24 cellular contexts compared by ENCODE assay signal in the genomic region with DNA sequence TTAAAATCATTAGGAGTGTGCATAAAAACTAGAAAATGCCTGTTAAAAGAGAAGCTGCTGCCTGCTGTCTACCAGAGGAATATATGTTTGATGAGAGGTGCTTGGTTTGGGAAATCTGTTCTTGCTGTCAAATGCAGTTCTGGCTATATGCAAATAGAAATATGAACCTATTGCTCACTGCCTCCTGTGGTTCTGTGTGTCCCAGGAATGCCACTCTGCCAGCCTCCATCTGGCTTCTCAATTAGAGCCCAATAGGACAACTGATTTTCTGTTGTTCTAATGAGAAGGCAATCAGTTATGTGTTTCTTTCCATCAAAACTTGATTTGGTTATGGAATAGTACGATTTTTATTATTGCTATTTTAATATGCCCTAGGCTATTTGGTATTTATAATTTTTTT.
DNase-seq lines count a peak whose midpoint lies in the region; ATAC-seq and TF ChIP-seq lines count a peak whose summit lies in the region.
"Had no signal": no experiment of that assay in that cellular context is flagged by ENCODE, and none has a peak within 500 bp of the region (broad histone marks: within the 10 kb centered on the region; RNA-seq: fewer than 3 reads in every experiment).

No MANE protein-coding gene starts in this region.

- no peak overlapping the region for H3K4me3 ChIP-seq in epithelial cell of esophagus (ENCODE audit: low read length)
- H3K4me3 ChIP-seq: ovary, transverse colon had no signal

- no peak for TF ChIP-seq CTCF in epithelial cell of esophagus (IDR thresholded peaks at IDR 0.05; ENCODE audit: insufficient read depth, low read depth, low read length, missing control alignments)

- ATAC-seq in GM18907 (IDR thresholded peaks at IDR 0.05; ENCODE audit: unreplicated experiment) = no peak
- ATAC-seq: HCT116; left lobe of liver; stimulated activated effector memory CD8-positive, alpha-beta T cell treated with anti-CD3 and anti-CD28 coated beads, Interleukin-12 subunit alpha, Interleukin-12 subunit beta, amount 100 ng/mL, for 72 hours had no signal

- peak in 2 of 3 experiments; percentile 17 to 24 for DNase-seq in NCI-H1417 (lab: John Stamatoyannopoulos, UW)
- no peak for DNase-seq in NCI-H1417 treated with DMSO at 0.1 percent for 48 hours (lab: John Stamatoyannopoulos, UW)
- DNase-seq in NCI-H146 treated with DMSO at 0.1 percent for 48 hours (lab: John Stamatoyannopoulos, UW; ENCODE audit: unreplicated experiment) = peak; percentile 42
- DNase-seq in NCI-H524 treated with DMSO at 0.1 percent for 48 hours (lab: John Stamatoyannopoulos, UW) = peak; percentile 55
- DNase-seq in epithelial cell of esophagus (ENCODE audit: low read depth) = peak; percentile 27
- DNase-seq in DMS53 (lab: John Stamatoyannopoulos, UW) = no peak
- no peak for DNase-seq in OCI-M1 (lab: John Stamatoyannopoulos, UW)
- DNase-seq: 8988T; activated CD4-positive, alpha-beta T cell treated with anti-CD3 and anti-CD28 coated beads for 4 hours; activated gamma-delta T cell treated with Interleukin-2 at 50 U/mL for 16 hours; activated T-cell treated with anti-CD3 and anti-CD28 coated beads, Interleukin-2, amount 50 U/mL, for 1 hour; COR-L47; DMS79; GF-D8; glutamatergic neuron; MM.1S; NCI-H1436 treated with DMSO at 0.1 percent for 48 hours; ovary; transverse colon; WERI-Rb-1 had no signal

Comparison
In these comparisons a context has a peak if more than half of its experiments do, and no peak if none do; other contexts are left out.
1. DNase-seq: peak in NCI-H1417 (2 of 3), NCI-H146 treated with DMSO at 0.1 percent for 48 hours (single experiment), NCI-H524 treated with DMSO at 0.1 percent for 48 hours (single experiment) and epithelial cell of esophagus (single experiment); none in NCI-H1417 treated with DMSO at 0.1 percent for 48 hours (single experiment), DMS53 (single experiment) and OCI-M1 (single experiment).